ENCODE assay signal across 26 cellular contexts in the genomic region with DNA sequence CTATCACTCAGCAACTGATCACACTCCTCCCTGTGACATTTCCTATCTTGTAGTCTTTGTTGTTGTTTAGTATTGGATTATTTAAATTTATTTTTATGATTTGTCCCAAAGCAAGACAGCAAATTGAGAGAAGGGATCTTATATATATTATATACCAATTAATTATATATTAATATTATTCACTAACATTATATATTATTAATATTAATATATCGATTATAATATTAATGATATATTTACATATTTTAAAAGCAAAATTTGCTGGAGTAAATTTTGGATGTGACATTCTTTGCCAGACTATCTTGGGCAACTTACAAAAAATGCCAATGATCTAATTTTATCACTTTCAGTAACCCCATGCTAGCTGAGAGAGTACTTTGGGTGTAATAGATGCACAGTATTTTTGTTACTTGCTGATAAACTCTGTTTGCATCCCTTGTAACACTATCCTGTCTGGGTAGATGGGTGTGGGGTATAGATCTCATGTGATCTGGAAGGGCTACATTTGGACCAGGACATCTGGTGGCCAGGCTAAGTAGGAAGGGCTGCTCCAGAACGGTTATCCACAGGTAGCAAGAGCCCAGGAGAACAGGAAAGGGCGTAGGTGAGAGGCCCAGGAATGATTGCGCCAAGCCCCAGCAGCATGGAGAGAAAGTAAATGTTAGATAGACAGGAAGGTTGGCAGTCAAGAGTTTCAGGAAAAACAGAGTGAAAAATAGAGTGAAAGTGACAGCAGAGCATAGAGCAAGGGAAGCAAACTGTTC.
"Had no signal": no experiment of that assay in that cellular context is flagged by ENCODE, and none has a peak within 500 bp of the region (broad histone marks: within the 10 kb centered on the region; RNA-seq: fewer than 3 reads in every experiment).

No MANE protein-coding gene starts in this region.

- H3K36me3 Mint-ChIP-seq: immature natural killer cell; mesothelial cell of epicardium; natural killer cell treated with Interleukin-12 subunit alpha and Interleukin-12 subunit beta and Interleukin-15 and Interleukin-18, amount 100 ng/mL, for 72 hours had no signal

- H3K4me1 Mint-ChIP-seq: activated B cell treated with CpG ODN at 0.5 μM for 24 hours; activated CD4-positive, alpha-beta T cell treated with anti-CD3 and anti-CD28 coated beads for 36 hours; immature natural killer cell had no signal

- H3K27me3 Mint-ChIP-seq: activated B cell treated with CpG ODN at 0.5 μM for 24 hours; natural killer cell treated with Interleukin-12 subunit alpha and Interleukin-12 subunit beta and Interleukin-15 and Interleukin-18, amount 100 ng/mL, for 72 hours had no signal

- ATAC-seq: activated CD4-positive, alpha-beta T cell treated with anti-CD3 and anti-CD28 coated beads for 36 hours; heart right ventricle; natural killer cell treated with Interleukin-12 subunit alpha and Interleukin-12 subunit beta and Interleukin-15 and Interleukin-18, amount 100 ng/mL, for 72 hours had no signal

- H3K4me3 Mint-ChIP-seq: activated B cell treated with CpG ODN at 0.5 μM for 24 hours; activated CD4-positive, alpha-beta T cell treated with anti-CD3 and anti-CD28 coated beads for 36 hours; immature natural killer cell; mesothelial cell of epicardium; natural killer cell treated with Interleukin-12 subunit alpha and Interleukin-12 subunit beta and Interleukin-15 and Interleukin-18, amount 100 ng/mL, for 72 hours; type B pancreatic cell had no signal

- H3K27me3 ChIP-seq: colonic mucosa, heart right ventricle, testis, vagina had no signal

- H3K36me3 ChIP-seq: colonic mucosa, heart right ventricle, left ventricle myocardium inferior, vagina had no signal

- H3K9me3 ChIP-seq: colonic mucosa, heart right ventricle, left ventricle myocardium inferior, testis, vagina had no signal

- H3K4me1 ChIP-seq: colonic mucosa, heart right ventricle, left ventricle myocardium inferior, testis, vagina had no signal

- H3K9me3 Mint-ChIP-seq: activated B cell treated with CpG ODN at 0.5 μM for 24 hours; natural killer cell treated with Interleukin-12 subunit alpha and Interleukin-12 subunit beta and Interleukin-15 and Interleukin-18, amount 100 ng/mL, for 72 hours had no signal

- H3K4me3 ChIP-seq: colonic mucosa, dorsolateral prefrontal cortex, heart right ventricle, left ventricle myocardium inferior, testis, vagina had no signal

- H3K27ac ChIP-seq: colonic mucosa, dorsolateral prefrontal cortex, heart right ventricle, left ventricle myocardium inferior, testis, vagina had no signal

- H3K27ac Mint-ChIP-seq: activated B cell treated with CpG ODN at 0.5 μM for 24 hours; activated CD4-positive, alpha-beta T cell treated with anti-CD3 and anti-CD28 coated beads for 36 hours; immature natural killer cell; mesothelial cell of epicardium; natural killer cell treated with Interleukin-12 subunit alpha and Interleukin-12 subunit beta and Interleukin-15 and Interleukin-18, amount 100 ng/mL, for 72 hours; type B pancreatic cell had no signal

- DNase-seq: activated B cell treated with CpG ODN at 0.5 μM for 24 hours; activated CD4-positive, alpha-beta T cell treated with anti-CD3 and anti-CD28 coated beads for 36 hours; activated CD4-positive, alpha-beta T cell treated with anti-CD3 and anti-CD28 coated beads, Interleukin-2, amount 50 U/mL, for 4 hours; activated CD8-positive, alpha-beta memory T cell treated with anti-CD3 and anti-CD28 coated beads for 24 hours; activated CD8-positive, alpha-beta memory T cell treated with anti-CD3 and anti-CD28 coated beads, Interleukin-2, amount 50 U/mL, for 4 hours; activated naive CD4-positive, alpha-beta T cell treated with Interleukin-2 at 50 U/mL for 16 hours; activated T-cell treated with anti-CD3 and anti-CD28 coated beads, Interleukin-2, amount 50 U/mL, for 48 hours; amygdala; colonic mucosa; dorsolateral prefrontal cortex; foreskin fibroblast; heart right ventricle; immature natural killer cell; kidney glomerular epithelial cell; left ventricle myocardium inferior; mammary epithelial cell; occipital lobe; retina; stimulated activated CD4-positive, alpha-beta T cell treated with anti-CD3 and anti-CD28 coated beads, Interleukin-4, amount 100 ng/mL, for 1 hour; stimulated activated naive CD4-positive, alpha-beta T cell; T-helper 9 cell; testis had no signal
